ENCODE assay signal across 10 cellular contexts in the genomic region with DNA sequence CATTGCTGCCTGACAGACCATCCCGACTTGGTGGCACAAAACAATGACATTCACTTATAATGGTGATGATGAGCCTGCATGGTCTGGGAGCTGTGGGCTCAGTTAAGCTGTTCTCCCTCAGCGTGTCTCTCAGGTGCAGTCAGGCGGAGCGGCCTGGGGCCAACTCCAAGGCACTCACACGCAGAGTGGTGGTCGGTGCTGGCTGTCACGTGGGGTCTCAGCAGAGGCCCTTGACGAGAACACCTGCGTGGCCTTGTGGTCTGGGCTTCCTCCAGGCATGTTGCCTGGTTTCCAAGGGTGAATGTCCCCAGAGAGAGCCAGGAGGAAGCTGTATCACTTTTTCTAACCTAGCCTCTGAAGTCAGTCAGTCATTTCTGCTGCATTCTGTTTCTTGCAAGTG. TPM values are rescaled to one million over a fixed set of nuclear protein-coding genes. Genes with fewer than 3 reads are reported as not detected.
A peak's percentile ranks its signal among the peaks of the same experiment; 100 is the strongest.
DNase-seq lines count a peak whose midpoint lies in the region; ATAC-seq and TF ChIP-seq lines count a peak whose summit lies in the region.
"Had no signal": no experiment of that assay in that cellular context is flagged by ENCODE, and none has a peak within 500 bp of the region (broad histone marks: within the 10 kb centered on the region; RNA-seq: fewer than 3 reads in every experiment).

No MANE protein-coding gene starts in this region.

- H3K4me2 ChIP-seq in smooth muscle cell: no peak overlapping the region

- peak; percentile 83 for ATAC-seq in GM18505 (IDR thresholded peaks at IDR 0.05; ENCODE audit: unreplicated experiment)
- ATAC-seq in GM21786 (IDR thresholded peaks at IDR 0.05; ENCODE audit: unreplicated experiment): peak; percentile 76
- peak; percentile 68 for ATAC-seq in memory B cell (ENCODE audit: low read depth)

- no peaks in the 10 kb centered on the region for H3K27me3 Mint-ChIP-seq in memory B cell
- H3K27me3 Mint-ChIP-seq: activated CD4-positive, alpha-beta T cell treated with anti-CD3 and anti-CD28 coated beads, Interleukin-2, amount 10 ng/mL, durations not matched to agents 7 days and 5 days had no signal

- H3K4me1 ChIP-seq in HUES6 (ENCODE audit: control insufficient read depth, insufficient read depth, low read length) (peaks cover 20% of the 10 kb centered on the region), smooth muscle cell (ENCODE audit: low read depth) (no peaks in the 10 kb centered on the region)

- no peaks in the 10 kb centered on the region for H3K36me3 Mint-ChIP-seq in memory B cell

- H3F3A ChIP-seq in smooth muscle cell (ENCODE audit: low read depth): no peaks in the 10 kb centered on the region

- H3K9ac ChIP-seq in HUES6 (ENCODE audit: low read length) (no peak overlapping the region), smooth muscle cell (ENCODE audit: low read depth) (no peak overlapping the region)

- peak; percentile 10 to 14 for DNase-seq in memory B cell (ENCODE audit: low spot score in 2 of 2)
- no peak for DNase-seq in central memory CD4-positive, alpha-beta T cell
- no peak for DNase-seq in smooth muscle cell (lab: John Stamatoyannopoulos, UW; ENCODE audit: unreplicated experiment)
- no peak for DNase-seq in NCI-H1436 (lab: John Stamatoyannopoulos, UW)
- DNase-seq in activated CD8-positive, alpha-beta memory T cell treated with anti-CD3 and anti-CD28 coated beads, Interleukin-2, amount 50 U/mL, for 48 hours: no peak
- DNase-seq: activated CD4-positive, alpha-beta T cell treated with anti-CD3 and anti-CD28 coated beads, Interleukin-2, amount 10 ng/mL, durations not matched to agents 7 days and 5 days; glutamatergic neuron had no signal

- no peak for TF ChIP-seq POLR2A in GM18505 (IDR thresholded peaks at IDR 0.05; ENCODE audit: borderline replicate concordance, extremely low read depth, insufficient read depth, insufficient read length)

- no peak overlapping the region for H3K4me3 Mint-ChIP-seq in memory B cell
- H3K4me3 Mint-ChIP-seq: activated CD4-positive, alpha-beta T cell treated with anti-CD3 and anti-CD28 coated beads, Interleukin-2, amount 10 ng/mL, durations not matched to agents 7 days and 5 days had no signal

- H4K20me1 ChIP-seq in smooth muscle cell (ENCODE audit: low read depth): no peaks in the 10 kb centered on the region

- H3K9me3 Mint-ChIP-seq in memory B cell: no peaks in the 10 kb centered on the region
- H3K9me3 Mint-ChIP-seq: activated CD4-positive, alpha-beta T cell treated with anti-CD3 and anti-CD28 coated beads, Interleukin-2, amount 10 ng/mL, durations not matched to agents 7 days and 5 days had no signal

- peak overlapping the region; percentile 22 for H3K27ac Mint-ChIP-seq in memory B cell
- H3K27ac Mint-ChIP-seq: activated CD4-positive, alpha-beta T cell treated with anti-CD3 and anti-CD28 coated beads, Interleukin-2, amount 10 ng/mL, durations not matched to agents 7 days and 5 days had no signal

- H3K9me3 ChIP-seq in HUES6 (ENCODE audit: control insufficient read depth, insufficient read depth, low read depth, low read length): no peaks in the 10 kb centered on the region
- no peaks in the 10 kb centered on the region for H3K9me3 ChIP-seq in smooth muscle cell (replicated peaks; ENCODE audit: low read depth)

- no peak for TF ChIP-seq CTCF in smooth muscle cell (IDR thresholded peaks at IDR 0.05; ENCODE audit: borderline replicate concordance, insufficient read depth, poor library complexity, severe bottlenecking)

- no peak overlapping the region for H2AFZ ChIP-seq in smooth muscle cell (ENCODE audit: low read depth)

- WGBS in smooth muscle cell (ENCODE audit: low lambda C conversion rate): 88% methylated on average over 9 of the region's 9 CpGs

- H3K27me3 ChIP-seq in HUES6 (ENCODE audit: control insufficient read depth, insufficient read depth, low read length): no peaks in the 10 kb centered on the region
- H3K27me3 ChIP-seq in smooth muscle cell (ENCODE audit: low read depth): no peaks in the 10 kb centered on the region

- H3K79me2 ChIP-seq in smooth muscle cell (ENCODE audit: low read depth): no peaks in the 10 kb centered on the region

- H3K4me1 Mint-ChIP-seq in memory B cell: peaks cover 12% of the 10 kb centered on the region
- H3K4me1 Mint-ChIP-seq: activated CD4-positive, alpha-beta T cell treated with anti-CD3 and anti-CD28 coated beads, Interleukin-2, amount 10 ng/mL, durations not matched to agents 7 days and 5 days had no signal

- H3K36me3 ChIP-seq in HUES6 (ENCODE audit: control insufficient read depth, insufficient read depth, low read length) (peaks cover 23% of the 10 kb centered on the region), smooth muscle cell (ENCODE audit: low read depth) (peaks cover 3% of the 10 kb centered on the region)

- H3K27ac ChIP-seq in HUES6 (ENCODE audit: low read depth, low read length) (0 out of 2 replicates have a peak overlapping the region, but pooled peaks have one; percentile 59), smooth muscle cell (ENCODE audit: low read depth) (no peak overlapping the region)

- H3K4me3 ChIP-seq in HUES6 (ENCODE audit: low read depth, low read length) (no peak overlapping the region), smooth muscle cell (no peak overlapping the region)

RNA-seq across cellular contexts. Expression of a gene that starts 29.8 kb away (rescaled TPM):
- total RNA-seq in smooth muscle cell: 34.7 and 38.6 TPM in 2 replicates
- 42.9 and 51.0 TPM in 2 replicates for polyA plus RNA-seq in smooth muscle cell

Comparison
In these comparisons a context has a peak if more than half of its experiments do, and no peak if none do; other contexts are left out.
1. DNase-seq: peak in memory B cell (2 of 2); none in central memory CD4-positive, alpha-beta T cell (single experiment), smooth muscle cell (single experiment), NCI-H1436 (single experiment) and activated CD8-positive, alpha-beta memory T cell treated with anti-CD3 and anti-CD28 coated beads, Interleukin-2, amount 50 U/mL, for 48 hours (single experiment).
2. Peak in every context shown above with its lines, with median percentiles within 50 percentile points of each other: ATAC-seq.